1 cellular context compared by ENCODE assay signal in the genomic region with DNA sequence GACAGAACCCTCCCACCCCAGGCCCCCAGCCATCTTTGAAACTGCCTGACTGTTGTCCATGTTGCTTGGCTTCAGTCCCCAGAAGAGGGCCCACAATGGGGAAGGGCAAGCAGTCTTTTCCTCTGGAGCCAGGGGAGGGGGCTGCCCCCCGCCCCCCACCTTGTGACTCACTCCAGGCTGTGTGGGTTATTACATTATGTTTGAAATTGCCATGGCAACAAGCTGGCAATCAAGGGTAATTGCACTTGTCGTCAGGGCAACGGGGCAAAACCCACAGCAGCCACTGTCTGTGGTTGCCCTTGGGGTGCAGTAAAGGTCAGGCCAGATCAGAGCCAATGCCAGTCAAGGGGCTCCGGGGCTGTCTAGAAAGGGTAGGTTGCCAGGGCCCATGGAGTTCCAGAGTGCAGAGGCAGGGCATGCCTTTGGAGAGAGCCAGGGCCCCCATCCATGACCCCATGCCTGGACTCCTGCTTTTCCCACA.
TF ChIP-seq lines count a peak whose summit lies in the region.

No MANE protein-coding gene starts in this region.

TF ChIP-seq in HepG2, 621 proteins besides CTCF, POLR2A, EP300 and RAD21:
- TF ChIP-seq ZNF773 (CRISPR knock-in tag; IDR thresholded peaks at IDR 0.05; ENCODE audit: borderline replicate concordance) (no peak), FOSL2 (CRISPR knock-in tag; IDR thresholded peaks at IDR 0.05) (peak; percentile 9; the same call in 1 of the 2 replicates), PHF5A (CRISPR knock-in tag; IDR thresholded peaks at IDR 0.05; ENCODE audit: low read depth, unreplicated experiment) (no peak), ZNF761 (CRISPR knock-in tag; conservative IDR thresholded peaks at IDR 0.05) (no peak), CENPT (CRISPR knock-in tag; IDR thresholded peaks at IDR 0.05; ENCODE audit: low read depth) (no peak), ZNF616 (CRISPR knock-in tag; IDR thresholded peaks at IDR 0.05; ENCODE audit: low read depth) (no peak), ZNF430 (CRISPR knock-in tag; IDR thresholded peaks at IDR 0.05) (no peak), MAZ (IDR thresholded peaks at IDR 0.05; ENCODE audit: borderline replicate concordance, low read depth, low read length) (no peak), MAZ (CRISPR knock-in tag; IDR thresholded peaks at IDR 0.05; ENCODE audit: low read depth) (no peak), BRCA1 (CRISPR knock-in tag; IDR thresholded peaks at IDR 0.05) (no peak), ERF (CRISPR knock-in tag; IDR thresholded peaks at IDR 0.05) (no peak), ZBTB42 (CRISPR knock-in tag; IDR thresholded peaks at IDR 0.05) (no peak), NFE2 (CRISPR knock-in tag; IDR thresholded peaks at IDR 0.05) (no peak), ZFX (CRISPR knock-in tag; IDR thresholded peaks at IDR 0.05; ENCODE audit: low read depth) (no peak), ZNF562 (CRISPR knock-in tag; IDR thresholded peaks at IDR 0.05; ENCODE audit: borderline replicate concordance) (no peak), ZKSCAN8 (CRISPR knock-in tag; IDR thresholded peaks at IDR 0.05; ENCODE audit: borderline replicate concordance) (no peak), RFX1 (IDR thresholded peaks at IDR 0.05) (peak; percentile 73), ZNF333 (CRISPR knock-in tag; IDR thresholded peaks at IDR 0.05; ENCODE audit: borderline replicate concordance) (no peak), RFX3 (CRISPR knock-in tag; IDR thresholded peaks at IDR 0.05) (peak; percentile 49; the same call in 1 of the 2 replicates), MIER3 (CRISPR knock-in tag; IDR thresholded peaks at IDR 0.05; ENCODE audit: borderline replicate concordance) (no peak), SIX1 (CRISPR knock-in tag; IDR thresholded peaks at IDR 0.05; ENCODE audit: borderline replicate concordance) (no peak), ZFP90 (CRISPR knock-in tag; IDR thresholded peaks at IDR 0.05; ENCODE audit: borderline replicate concordance) (no peak), ELF3 (CRISPR knock-in tag; IDR thresholded peaks at IDR 0.05) (no peak), ZNF816 (CRISPR knock-in tag; IDR thresholded peaks at IDR 0.05; ENCODE audit: borderline replicate concordance) (no peak)
- TF ChIP-seq, protein P1, sequence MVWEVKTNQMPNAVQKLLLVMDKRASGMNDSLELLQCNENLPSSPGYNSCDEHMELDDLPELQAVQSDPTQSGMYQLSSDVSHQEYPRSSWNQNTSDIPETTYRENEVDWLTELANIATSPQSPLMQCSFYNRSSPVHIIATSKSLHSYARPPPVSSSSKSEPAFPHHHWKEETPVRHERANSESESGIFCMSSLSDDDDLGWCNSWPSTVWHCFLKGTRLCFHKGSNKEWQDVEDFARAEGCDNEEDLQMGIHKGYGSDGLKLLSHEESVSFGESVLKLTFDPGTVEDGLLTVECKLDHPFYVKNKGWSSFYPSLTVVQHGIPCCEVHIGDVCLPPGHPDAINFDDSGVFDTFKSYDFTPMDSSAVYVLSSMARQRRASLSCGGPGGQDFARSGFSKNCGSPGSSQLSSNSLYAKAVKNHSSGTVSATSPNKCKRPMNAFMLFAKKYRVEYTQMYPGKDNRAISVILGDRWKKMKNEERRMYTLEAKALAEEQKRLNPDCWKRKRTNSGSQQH (CRISPR knock-in tag; IDR thresholded peaks at IDR 0.05; ENCODE audit: low read depth): no peak
- TF ChIP-seq, protein P2, sequence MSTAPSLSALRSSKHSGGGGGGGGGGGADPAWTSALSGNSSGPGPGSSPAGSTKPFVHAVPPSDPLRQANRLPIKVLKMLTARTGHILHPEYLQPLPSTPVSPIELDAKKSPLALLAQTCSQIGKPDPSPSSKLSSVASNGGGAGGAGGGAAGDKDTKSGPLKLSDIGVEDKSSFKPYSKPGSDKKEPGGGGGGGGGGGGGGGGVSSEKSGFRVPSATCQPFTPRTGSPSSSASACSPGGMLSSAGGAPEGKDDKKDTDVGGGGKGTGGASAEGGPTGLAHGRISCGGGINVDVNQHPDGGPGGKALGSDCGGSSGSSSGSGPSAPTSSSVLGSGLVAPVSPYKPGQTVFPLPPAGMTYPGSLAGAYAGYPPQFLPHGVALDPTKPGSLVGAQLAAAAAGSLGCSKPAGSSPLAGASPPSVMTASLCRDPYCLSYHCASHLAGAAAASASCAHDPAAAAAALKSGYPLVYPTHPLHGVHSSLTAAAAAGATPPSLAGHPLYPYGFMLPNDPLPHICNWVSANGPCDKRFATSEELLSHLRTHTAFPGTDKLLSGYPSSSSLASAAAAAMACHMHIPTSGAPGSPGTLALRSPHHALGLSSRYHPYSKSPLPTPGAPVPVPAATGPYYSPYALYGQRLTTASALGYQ (CRISPR knock-in tag; IDR thresholded peaks at IDR 0.05): no peak
- TF ChIP-seq, protein P3, sequence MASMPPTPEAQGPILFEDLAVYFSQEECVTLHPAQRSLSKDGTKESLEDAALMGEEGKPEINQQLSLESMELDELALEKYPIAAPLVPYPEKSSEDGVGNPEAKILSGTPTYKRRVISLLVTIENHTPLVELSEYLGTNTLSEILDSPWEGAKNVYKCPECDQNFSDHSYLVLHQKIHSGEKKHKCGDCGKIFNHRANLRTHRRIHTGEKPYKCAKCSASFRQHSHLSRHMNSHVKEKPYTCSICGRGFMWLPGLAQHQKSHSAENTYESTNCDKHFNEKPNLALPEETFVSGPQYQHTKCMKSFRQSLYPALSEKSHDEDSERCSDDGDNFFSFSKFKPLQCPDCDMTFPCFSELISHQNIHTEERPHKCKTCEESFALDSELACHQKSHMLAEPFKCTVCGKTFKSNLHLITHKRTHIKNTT (CRISPR knock-in tag; IDR thresholded peaks at IDR 0.05): no peak
